15 cellular contexts compared by ENCODE assay signal in genomic region chr7:117347962-117348672, GRCh38. TPM values are rescaled to one million over a fixed set of nuclear protein-coding genes. Genes with fewer than 3 reads are reported as not detected.
DNase-seq lines count a peak whose midpoint lies in the region; ATAC-seq and TF ChIP-seq lines count a peak whose summit lies in the region.
"Had no signal": no experiment of that assay in that cellular context is flagged by ENCODE, and none has a peak within 500 bp of the region (broad histone marks: within the 10 kb centered on the region; RNA-seq: fewer than 3 reads in every experiment).

No MANE protein-coding gene starts in this region.

- H3K27ac Mint-ChIP-seq in activated CD8-positive, alpha-beta T cell treated with anti-CD3 and anti-CD28 coated beads, Interleukin-2, amount 10 ng/mL, durations not matched to agents 7 days and 5 days: no peak overlapping the region
- H3K27ac Mint-ChIP-seq: activated T-cell treated with anti-CD3 and anti-CD28 coated beads, Interleukin-2, amount 50 U/mL, for 72 hours; immature natural killer cell; stimulated activated naive B cell treated with anti-CD40 and anti-IgM and Interleukin-4, amounts not matched to agents 10 μg/mL and 1 μg/mL and 100 μg/mL, for 72 hours had no signal

- no peaks in the 10 kb centered on the region for H3K9me3 Mint-ChIP-seq in activated CD8-positive, alpha-beta T cell treated with anti-CD3 and anti-CD28 coated beads, Interleukin-2, amount 10 ng/mL, durations not matched to agents 7 days and 5 days (ENCODE audit: insufficient read depth)

- no peaks in the 10 kb centered on the region for H3K36me3 Mint-ChIP-seq in activated CD8-positive, alpha-beta T cell treated with anti-CD3 and anti-CD28 coated beads, Interleukin-2, amount 10 ng/mL, durations not matched to agents 7 days and 5 days (ENCODE audit: low read depth)
- H3K36me3 Mint-ChIP-seq: immature natural killer cell; stimulated activated naive B cell treated with anti-CD40 and anti-IgM and Interleukin-4, amounts not matched to agents 10 μg/mL and 1 μg/mL and 100 μg/mL, for 72 hours had no signal

- H3K4me1 Mint-ChIP-seq in activated CD8-positive, alpha-beta T cell treated with anti-CD3 and anti-CD28 coated beads, Interleukin-2, amount 10 ng/mL, durations not matched to agents 7 days and 5 days (ENCODE audit: low read depth): no peaks in the 10 kb centered on the region
- H3K4me1 Mint-ChIP-seq: immature natural killer cell; stimulated activated naive B cell treated with anti-CD40 and anti-IgM and Interleukin-4, amounts not matched to agents 10 μg/mL and 1 μg/mL and 100 μg/mL, for 72 hours had no signal

- POLR2A ChIA-PET in activated CD8-positive, alpha-beta T cell treated with anti-CD3 and anti-CD28 coated beads, Interleukin-2, amount 10 ng/mL, durations not matched to agents 7 days and 5 days (lab: Charles Lee): no interaction called here

- CTCF ChIA-PET in activated CD8-positive, alpha-beta T cell treated with anti-CD3 and anti-CD28 coated beads, Interleukin-2, amount 10 ng/mL, durations not matched to agents 7 days and 5 days (lab: Charles Lee): no interaction called here

- H3K4me3 ChIP-seq in GM12865 (ENCODE audit: low read depth, low read length): no peak overlapping the region
- H3K4me3 ChIP-seq: HAP-1, psoas muscle had no signal

- DNase-seq in GM12865 (ENCODE audit: low read depth) (peak; percentile 93), NCI-H2081 (lab: John Stamatoyannopoulos, UW) (no peak), OCI-M1 (lab: John Stamatoyannopoulos, UW) (no peak), superior temporal gyrus (ENCODE audit: extremely low spot score) (no peak)
- DNase-seq in activated CD8-positive, alpha-beta T cell treated with anti-CD3 and anti-CD28 coated beads, Interleukin-2, amount 10 ng/mL, durations not matched to agents 7 days and 5 days: no peak
- DNase-seq: activated T-cell treated with anti-CD3 and anti-CD28 coated beads, Interleukin-2, amount 50 U/mL, for 72 hours; immature natural killer cell; NCI-H2029; psoas muscle; stimulated activated naive B cell treated with anti-CD40 and anti-IgM and Interleukin-4, amounts not matched to agents 10 μg/mL and 1 μg/mL and 100 μg/mL, for 72 hours had no signal

- H3K4me3 Mint-ChIP-seq in activated CD8-positive, alpha-beta T cell treated with anti-CD3 and anti-CD28 coated beads, Interleukin-2, amount 10 ng/mL, durations not matched to agents 7 days and 5 days: no peak overlapping the region
- H3K4me3 Mint-ChIP-seq: activated T-cell treated with anti-CD3 and anti-CD28 coated beads, Interleukin-2, amount 50 U/mL, for 72 hours; immature natural killer cell; stimulated activated naive B cell treated with anti-CD40 and anti-IgM and Interleukin-4, amounts not matched to agents 10 μg/mL and 1 μg/mL and 100 μg/mL, for 72 hours had no signal

- ATAC-seq in GM19397 (IDR thresholded peaks at IDR 0.05; ENCODE audit: unreplicated experiment) (peak; percentile 68), HG02678 (IDR thresholded peaks at IDR 0.05; ENCODE audit: unreplicated experiment) (peak; percentile 90), HG03378 (IDR thresholded peaks at IDR 0.05; ENCODE audit: unreplicated experiment) (peak; percentile 90)
- no peak for ATAC-seq in activated CD8-positive, alpha-beta T cell treated with anti-CD3 and anti-CD28 coated beads, Interleukin-2, amount 10 ng/mL, durations not matched to agents 7 days and 5 days
- ATAC-seq: activated T-cell treated with anti-CD3 and anti-CD28 coated beads, Interleukin-2, amount 50 U/mL, for 72 hours; psoas muscle; stimulated activated naive B cell treated with anti-CD40 and anti-IgM and Interleukin-4, amounts not matched to agents 10 μg/mL and 1 μg/mL and 100 μg/mL, for 72 hours had no signal

- TF ChIP-seq CTCF in GM12865 (IDR thresholded peaks at IDR 0.05; ENCODE audit: insufficient read depth, low read depth, low read length, missing control alignments): no peak

- H3K27me3 Mint-ChIP-seq in activated CD8-positive, alpha-beta T cell treated with anti-CD3 and anti-CD28 coated beads, Interleukin-2, amount 10 ng/mL, durations not matched to agents 7 days and 5 days (ENCODE audit: low read depth): no peaks in the 10 kb centered on the region

RNA-seq across cellular contexts. Expression of gene WNT2, which starts 25.3 kb away (rescaled TPM):
- total RNA-seq in activated CD8-positive, alpha-beta T cell treated with anti-CD3 and anti-CD28 coated beads, Interleukin-2, amount 10 ng/mL, durations not matched to agents 7 days and 5 days: not detected
- total RNA-seq: activated T-cell treated with anti-CD3 and anti-CD28 coated beads, Interleukin-2, amount 50 U/mL, for 72 hours; dermis microvascular lymphatic vessel endothelial cell had no signal
